Comparison of ENCODE assay signal across 20 cellular contexts in the genomic region with DNA sequence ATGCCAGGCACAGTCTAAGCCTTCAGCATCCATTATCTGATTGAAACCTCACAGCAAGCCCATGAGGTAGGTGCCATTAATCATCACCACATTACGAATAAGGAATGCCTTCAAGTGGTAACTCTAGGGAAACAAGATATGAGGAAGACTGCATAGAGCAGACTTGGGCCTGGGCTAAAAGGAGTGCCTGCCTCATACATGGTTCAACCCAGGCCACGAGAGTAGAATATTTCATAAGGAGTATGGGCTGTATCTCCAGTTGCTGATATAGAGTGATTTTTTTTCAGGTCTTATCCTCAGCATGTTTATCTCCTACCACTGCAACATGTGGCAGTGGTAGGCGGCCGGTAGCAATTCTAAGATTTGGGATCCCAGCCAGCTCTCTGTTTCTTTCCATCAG. TPM values are rescaled to one million over a fixed set of nuclear protein-coding genes. Genes with fewer than 3 reads are reported as not detected.
DNase-seq lines count a peak whose midpoint lies in the region; ATAC-seq, FAIRE-seq and TF ChIP-seq lines count a peak whose summit lies in the region.
"Had no signal": no experiment of that assay in that cellular context is flagged by ENCODE, and none has a peak within 500 bp of the region (broad histone marks: within the 10 kb centered on the region; RNA-seq: fewer than 3 reads in every experiment).

No MANE protein-coding gene starts in this region.

- H3K4me2 ChIP-seq in fibroblast of lung (ENCODE audit: extremely low read depth, insufficient read depth, low read length) (peak overlapping the region; percentile 40), skeletal muscle satellite cell (ENCODE audit: low read length) (peak overlapping the region; percentile 73)

- no peaks in the 10 kb centered on the region for H4K20me1 ChIP-seq in fibroblast of lung (ENCODE audit: control insufficient read depth, extremely low read depth, insufficient read depth, low read length)

- H3K27me3 ChIP-seq in heart left ventricle (peaks cover 0 to 3% (median 0%) of the 10 kb centered on the region in 9 donors), fibroblast of lung (ENCODE audit: control insufficient read depth, insufficient read depth, low read length) (no peaks in the 10 kb centered on the region), skeletal muscle satellite cell (ENCODE audit: control insufficient read depth, insufficient read depth, low read length) (no peaks in the 10 kb centered on the region)
- H3K27me3 ChIP-seq: esophagus muscularis mucosa, MG63 had no signal

- TF ChIP-seq CTCF in heart left ventricle (IDR thresholded peaks at IDR 0.05): no peak
- TF ChIP-seq CTCF in fibroblast of lung (conservative IDR thresholded peaks at IDR 0.05 in 1 of 2, IDR thresholded peaks at IDR 0.05 in 1 of 2; ENCODE audit: low read depth in 1 of 2, low read length in 2 of 2): no peak
- no peak for TF ChIP-seq CTCF in D721Med (IDR thresholded peaks at IDR 0.05; ENCODE audit: insufficient read depth, missing control alignments)

- DNase-seq in heart left ventricle (no peak), cardiac septum (ENCODE audit: low spot score) (no peak), SK-N-MC (ENCODE audit: low read depth, low spot score) (no peak), fibroblast of lung (ENCODE audit: low read depth in 2 of 2) (peak in 1 of 2 donors; percentile 86), D721Med (ENCODE audit: insufficient read length, low spot score) (no peak), NCI-H510A treated with DMSO at 0.1 percent for 48 hours (lab: John Stamatoyannopoulos, UW) (no peak)
- DNase-seq: activated B cell treated with CpG ODN at 0.5 μM for 24 hours; activated CD8-positive, alpha-beta memory T cell treated with anti-CD3 and anti-CD28 coated beads, Interleukin-2, amount 50 U/mL, for 4 hours; COR-L47; MG63; midbrain; NK-92 treated with Interleukin-12 subunit alpha and Interleukin-12 subunit beta, amount 100 ng/mL, for 24 hours; occipital lobe; stimulated activated CD4-positive, alpha-beta T cell treated with anti-CD3 and anti-CD28 coated beads, Interleukin-12 subunit alpha, Interleukin-12 subunit beta, amount 100 ng/mL, for 4 hours had no signal

- intact Hi-C loops in heart left ventricle (cut with DNase I): loop anchor here in 2 of 10 donors (2.0 to 10.0 kb wide), 2 partner anchors 46 to 52 kb away; partner anchors contain the start of gene ATP11C (in 1 of the 2)
- intact Hi-C loops in cardiac septum (cut with DNase I): loop anchor here (5.0 kb wide), 1 partner anchor 51 kb away; the partner anchor contains the start of gene ATP11C

- H3K27ac ChIP-seq in heart left ventricle (peak overlapping the region in 8 of 12 donors; percentile 18 to 64 (median 42)), SK-N-MC (peak overlapping the region; percentile 95), fibroblast of lung (ENCODE audit: insufficient read depth, low read length) (peak overlapping the region; percentile 57)

- H3K4me3 ChIP-seq in heart left ventricle (peak overlapping the region in 1 of 12 donors; percentile 2), SK-N-MC (peak overlapping the region; percentile 19; the same call in 1 of the 2 replicates), fibroblast of lung (replicated peaks in 1 of 4; ENCODE audit: control extremely low read depth in 1 of 4, insufficient read depth in 1 of 4, low read depth in 3 of 4, low read length in 4 of 4) (no peak overlapping the region), skeletal muscle satellite cell (ENCODE audit: low read length) (peak overlapping the region; percentile 12)
- H3K4me3 ChIP-seq: esophagus muscularis mucosa, HAP-1, MG63 had no signal

- WGBS in heart left ventricle, 4 donors: 18 to 44% (median 28%) methylated on average over 4 of the region's 4 CpGs

- TF ChIP-seq POLR2A in heart left ventricle (IDR thresholded peaks at IDR 0.05): no peak

- no peak overlapping the region for H2AFZ ChIP-seq in fibroblast of lung (ENCODE audit: low read length)

- no peaks in the 10 kb centered on the region for H3K36me3 ChIP-seq in heart left ventricle
- no peaks in the 10 kb centered on the region for H3K36me3 ChIP-seq in SK-N-MC (ENCODE audit: insufficient read depth, low read length)
- no peaks in the 10 kb centered on the region for H3K36me3 ChIP-seq in fibroblast of lung (ENCODE audit: control insufficient read depth, insufficient read depth, low read length)
- no peaks in the 10 kb centered on the region for H3K36me3 ChIP-seq in skeletal muscle satellite cell (ENCODE audit: insufficient read depth, low read length)
- H3K36me3 ChIP-seq: esophagus muscularis mucosa, HAP-1, MG63 had no signal

- ATAC-seq in heart left ventricle: peak in 2 of 4 donors; percentile 45 to 50
- no peak for ATAC-seq in GM21786 (IDR thresholded peaks at IDR 0.05; ENCODE audit: unreplicated experiment)

- H3K79me2 ChIP-seq in fibroblast of lung (ENCODE audit: control insufficient read depth, insufficient read depth, low read length): peaks cover 7% of the 10 kb centered on the region

- no peak overlapping the region for H3K9ac ChIP-seq in SK-N-MC (ENCODE audit: insufficient read length)
- no peak overlapping the region for H3K9ac ChIP-seq in fibroblast of lung (ENCODE audit: insufficient read depth, low read length)
- peak overlapping the region; percentile 49 for H3K9ac ChIP-seq in skeletal muscle satellite cell (ENCODE audit: low read depth, low read length)

- H3K9me3 ChIP-seq in heart left ventricle (no peaks in the 10 kb centered on the region), SK-N-MC (ENCODE audit: low read depth, low read length) (no peaks in the 10 kb centered on the region), fibroblast of lung (ENCODE audit: control insufficient read depth, insufficient read depth, low read depth, low read length) (no peaks in the 10 kb centered on the region), skeletal muscle satellite cell (replicated peaks; ENCODE audit: low read length) (no peaks in the 10 kb centered on the region)
- H3K9me3 ChIP-seq: esophagus muscularis mucosa, HAP-1, MG63 had no signal

- peaks cover 0 to 20% (median 5%) of the 10 kb centered on the region in 12 donors for H3K4me1 ChIP-seq in heart left ventricle
- H3K4me1 ChIP-seq in fibroblast of lung (ENCODE audit: control insufficient read depth, extremely low read depth, insufficient read depth, low read length): peaks cover 6% of the 10 kb centered on the region
- H3K4me1 ChIP-seq in skeletal muscle satellite cell (ENCODE audit: control insufficient read depth, insufficient read depth, low read length): peaks cover 18% of the 10 kb centered on the region

- FAIRE-seq in D721Med (lab: Jason Lieb, UNC): no peak
- FAIRE-seq: A204.1, colon had no signal

RNA-seq across cellular contexts. Expression of gene ATP11C, which starts 51.7 kb away (rescaled TPM):
- 10 to 100 TPM in 1 of 9 donors, 1 to 10 TPM in 8; 2.1 to 10.2 (median 4.6) TPM for total RNA-seq in heart left ventricle
- polyA plus RNA-seq in heart left ventricle: 1 to 10 TPM; 1.1 to 3.3 TPM
- total RNA-seq in cardiac septum: 5.8 TPM
- 56.0 and 68.0 TPM in 2 replicates for total RNA-seq in fibroblast of lung
- 34.4 and 47.7 TPM in 2 replicates for polyA plus RNA-seq in fibroblast of lung
- 20.6 and 29.3 TPM in 2 replicates for polyA plus RNA-seq in fibroblast of lung (2012)
- polyA minus RNA-seq in fibroblast of lung (ENCODE audit: low replicate concordance): 6.2 and 6.8 TPM in 2 replicates
- 21.4 and 32.7 TPM in 2 replicates for total RNA-seq in skeletal muscle satellite cell (2012; rRNA removed)

Comparison
In these comparisons a context has a peak if more than half of its experiments do, and no peak if none do; other contexts are left out.
1. H3K27ac ChIP-seq: peak in every context shown above with its lines; median percentile 95 in SK-N-MC; 57 in fibroblast of lung; 42 in heart left ventricle.
2. H3K4me3 ChIP-seq: peak in SK-N-MC (single experiment) and skeletal muscle satellite cell (single experiment); none in fibroblast of lung (0 of 4).